9 cellular contexts compared by ENCODE assay signal in genomic region chr7:94183289-94183749, GRCh38.
DNase-seq lines count a peak whose midpoint lies in the region; ATAC-seq and TF ChIP-seq lines count a peak whose summit lies in the region.
"Had no signal": no experiment of that assay in that cellular context is flagged by ENCODE, and none has a peak within 500 bp of the region (broad histone marks: within the 10 kb centered on the region; RNA-seq: fewer than 3 reads in every experiment).

No MANE protein-coding gene starts in this region.

- DNase-seq in ELR (ENCODE audit: low read depth) = peak; percentile 98
- DNase-seq in RWPE1 (ENCODE audit: low spot score) = peak; percentile 90
- peak; percentile 98 for DNase-seq in fibroblast of the conjunctiva (ENCODE audit: low read depth)
- no peak for DNase-seq in progenitor cell of endocrine pancreas (ENCODE audit: low spot score, unreplicated experiment)
- DNase-seq in germinal center (ENCODE audit: low spot score) = no peak
- DNase-seq in NCI-H1417 treated with DMSO at 0.1 percent for 48 hours (lab: John Stamatoyannopoulos, UW) = no peak
- DNase-seq in left colon = no peak
- DNase-seq: dorsolateral prefrontal cortex had no signal

- TF ChIP-seq CTCF in RWPE1 (conservative IDR thresholded peaks at IDR 0.05; ENCODE audit: low read depth) (no peak), progenitor cell of endocrine pancreas (IDR thresholded peaks at IDR 0.05; ENCODE audit: unreplicated experiment) (no peak)

- peak overlapping the region; percentile 91 for H3K27ac ChIP-seq in RWPE1

- peaks cover 5% of the 10 kb centered on the region for H3K9me3 Mint-ChIP-seq in progenitor cell of endocrine pancreas (ENCODE audit: low read depth)

- H3K4me3 Mint-ChIP-seq in progenitor cell of endocrine pancreas (ENCODE audit: low read depth) = no peak overlapping the region

- no peaks in the 10 kb centered on the region for H3K36me3 Mint-ChIP-seq in progenitor cell of endocrine pancreas (ENCODE audit: insufficient read depth)

- POLR2A ChIA-PET in RWPE1 (lab: Yijun Ruan, JAX; ENCODE audit: low non-redundant PET) = no interaction called here

- intact Hi-C loops in left colon (cut with DNase I, micrococcal nuclease) = no loop called here

- H3K27me3 Mint-ChIP-seq in progenitor cell of endocrine pancreas = no peaks in the 10 kb centered on the region

- peak overlapping the region; percentile 17 for H3K27ac Mint-ChIP-seq in progenitor cell of endocrine pancreas

- H3K4me1 Mint-ChIP-seq in progenitor cell of endocrine pancreas (ENCODE audit: low read depth) = peaks cover 6% of the 10 kb centered on the region

- CTCF ChIA-PET in RWPE1 (lab: Yijun Ruan, JAX) = no interaction called here

- ATAC-seq in HG03442 (IDR thresholded peaks at IDR 0.05; ENCODE audit: unreplicated experiment) (no peak), left colon (no peak)

Comparison
In these comparisons a context has a peak if more than half of its experiments do, and no peak if none do; other contexts are left out.
1. DNase-seq: peak in ELR (single experiment), RWPE1 (single experiment) and fibroblast of the conjunctiva (single experiment); none in progenitor cell of endocrine pancreas (single experiment), germinal center (single experiment), NCI-H1417 treated with DMSO at 0.1 percent for 48 hours (single experiment) and left colon (0 of 2).